ENCODE assay signal across 3 cellular contexts in genomic region chr3:50532062-50532705, GRCh38.
TF ChIP-seq lines count a peak whose summit lies in the region.

No MANE protein-coding gene starts in this region.

TF ChIP-seq in liver, 16 proteins besides CTCF, POLR2A, EP300 and RAD21:
- peak; percentile 24 for TF ChIP-seq NR2F2 (IDR thresholded peaks at IDR 0.05)
- TF ChIP-seq MAX (IDR thresholded peaks at IDR 0.05), result no peak

TF ChIP-seq in HepG2, 621 proteins besides CTCF, POLR2A, EP300 and RAD21:
- no peak for TF ChIP-seq GLMP (CRISPR knock-in tag; IDR thresholded peaks at IDR 0.05; ENCODE audit: borderline replicate concordance)
- TF ChIP-seq HMG20A (CRISPR knock-in tag; IDR thresholded peaks at IDR 0.05; ENCODE audit: borderline replicate concordance), result no peak
- no peak for TF ChIP-seq TOE1 (CRISPR knock-in tag; IDR thresholded peaks at IDR 0.05)
- TF ChIP-seq ZNF816 (CRISPR knock-in tag; IDR thresholded peaks at IDR 0.05; ENCODE audit: borderline replicate concordance), result no peak
- TF ChIP-seq ZSCAN22 (CRISPR knock-in tag; IDR thresholded peaks at IDR 0.05), result no peak
- TF ChIP-seq MATR3 (CRISPR knock-in tag; IDR thresholded peaks at IDR 0.05), result no peak
- TF ChIP-seq HBP1 (CRISPR knock-in tag; IDR thresholded peaks at IDR 0.05; ENCODE audit: low read depth), result no peak
- no peak for TF ChIP-seq ZNF737 (CRISPR knock-in tag; IDR thresholded peaks at IDR 0.05; ENCODE audit: borderline replicate concordance)
- TF ChIP-seq ZNF7 (CRISPR knock-in tag; IDR thresholded peaks at IDR 0.05), result no peak
- TF ChIP-seq POLR2AphosphoS2 (IDR thresholded peaks at IDR 0.05; ENCODE audit: low read depth, low read length), result no peak
- TF ChIP-seq ATF5 (CRISPR knock-in tag; IDR thresholded peaks at IDR 0.05; ENCODE audit: low read depth), result no peak
- no peak for TF ChIP-seq PTBP1 (IDR thresholded peaks at IDR 0.05; ENCODE audit: low read depth, low read length, poor library complexity, severe bottlenecking)
- no peak for TF ChIP-seq ZNF775 (CRISPR knock-in tag; IDR thresholded peaks at IDR 0.05; ENCODE audit: borderline replicate concordance)
- TF ChIP-seq ZNF431 (CRISPR knock-in tag; IDR thresholded peaks at IDR 0.05; ENCODE audit: borderline replicate concordance, low read depth), result no peak
- TF ChIP-seq RNF2 (conservative IDR thresholded peaks at IDR 0.05; ENCODE audit: low read depth), result no peak
- TF ChIP-seq EHMT2 (IDR thresholded peaks at IDR 0.05; ENCODE audit: borderline replicate concordance, low read depth, low read length), result no peak
- no peak for TF ChIP-seq ZMYM3 (CRISPR knock-in tag; IDR thresholded peaks at IDR 0.05)
- no peak for TF ChIP-seq ZNF547 (CRISPR knock-in tag; IDR thresholded peaks at IDR 0.05)
TF ChIP-seq in HepG2: peak in this region for 0.

TF ChIP-seq in H1, 55 proteins besides CTCF, POLR2A, EP300 and RAD21:
- TF ChIP-seq HDAC6 (IDR thresholded peaks at IDR 0.05; ENCODE audit: low read depth, low read length) (no peak), ASH2L (IDR thresholded peaks at IDR 0.05; ENCODE audit: low read length) (no peak), FOSL1 (IDR thresholded peaks at IDR 0.05; ENCODE audit: insufficient read depth, low read depth, low read length) (no peak), TCF12 (IDR thresholded peaks at IDR 0.05; ENCODE audit: low read depth, low read length) (no peak), RNF2 (IDR thresholded peaks at IDR 0.05; ENCODE audit: borderline replicate concordance, low read depth, low read length, missing control alignments, poor library complexity, severe bottlenecking) (no peak), TBP (IDR thresholded peaks at IDR 0.05; ENCODE audit: low read depth, low read length) (no peak), YY1 (IDR thresholded peaks at IDR 0.05; ENCODE audit: low read depth, low read length) (no peak), CHD2 (IDR thresholded peaks at IDR 0.05; ENCODE audit: low read length) (no peak), RBBP5 (IDR thresholded peaks at IDR 0.05; ENCODE audit: borderline replicate concordance, low read depth, low read length) (no peak), USF2 (IDR thresholded peaks at IDR 0.05; ENCODE audit: low read length) (no peak), CHD7 (IDR thresholded peaks at IDR 0.05; ENCODE audit: insufficient replicate concordance, low read length) (no peak), RFX5 (IDR thresholded peaks at IDR 0.05; ENCODE audit: borderline replicate concordance, low read depth, low read length) (no peak), POLR2AphosphoS5 (IDR thresholded peaks at IDR 0.05; ENCODE audit: low read depth, low read length) (no peak), CHD1 (IDR thresholded peaks at IDR 0.05; ENCODE audit: low read depth, low read length) (no peak), HDAC2 (IDR thresholded peaks at IDR 0.05; ENCODE audit: borderline replicate concordance in 1 of 2, low read depth in 2 of 2, low read length in 2 of 2) (no peak), MAX (IDR thresholded peaks at IDR 0.05) (no peak), PHF8 (conservative IDR thresholded peaks at IDR 0.05; ENCODE audit: low read depth, low read length) (no peak), BRCA1 (IDR thresholded peaks at IDR 0.05; ENCODE audit: low read depth, low read length) (no peak), BCL11A (IDR thresholded peaks at IDR 0.05; ENCODE audit: low read depth in 2 of 2, low read length in 2 of 2) (no peak), MAFK (IDR thresholded peaks at IDR 0.05; ENCODE audit: low read depth, low read length) (no peak)
